In the genomic region with DNA sequence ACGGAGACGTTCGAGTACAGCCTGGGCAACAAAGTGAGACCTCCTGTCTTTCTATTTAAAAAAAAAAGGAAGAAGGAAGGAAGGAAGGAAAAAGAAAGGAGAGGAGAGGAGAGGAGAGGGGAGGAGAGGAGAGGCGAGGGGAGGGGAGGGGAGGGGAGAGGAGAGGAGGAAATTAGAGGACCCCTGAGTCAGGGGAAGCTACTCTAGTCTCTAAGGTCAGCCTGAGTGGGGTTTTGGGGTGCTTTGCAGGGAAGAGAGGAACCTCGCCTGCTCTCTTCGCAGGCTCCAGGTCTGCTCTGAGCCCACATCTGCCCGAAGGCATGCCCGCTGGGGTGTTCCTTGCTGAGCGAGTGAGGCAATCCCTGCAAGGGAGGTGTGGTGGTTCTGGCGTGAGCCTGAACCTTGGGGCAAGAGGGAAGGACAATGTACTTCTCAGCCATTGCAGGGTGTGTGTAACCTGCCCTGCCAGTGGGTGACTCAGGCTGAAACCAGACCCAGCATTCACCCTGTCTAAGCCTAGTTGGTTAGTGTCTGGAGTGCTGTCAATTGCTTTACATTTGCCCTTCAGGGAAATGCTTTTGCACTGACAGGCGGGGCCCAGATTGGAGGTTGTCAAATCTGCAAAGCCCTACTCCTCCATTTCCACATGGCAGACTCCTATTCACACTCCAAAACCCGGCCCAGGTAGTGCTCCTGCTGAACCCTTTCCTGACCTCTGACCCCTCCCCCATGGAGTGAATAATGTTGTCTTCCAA, we compare ENCODE assay signal across 1 cellular context.
TF ChIP-seq lines count a peak whose summit lies in the region.

No MANE protein-coding gene starts in this region.

TF ChIP-seq in K562, 482 proteins besides CTCF, POLR2A, EP300 and RAD21:
- TF ChIP-seq ZNF589 (CRISPR knock-in tag; IDR thresholded peaks at IDR 0.05; ENCODE audit: low read depth): no peak
- peak; percentile 41; the same call in 1 of the 2 replicates for TF ChIP-seq NR2C1 (IDR thresholded peaks at IDR 0.05)
- 0 out of 2 replicates have a peak, but pooled peaks have one; percentile 22 for TF ChIP-seq NR2C1 (tag; IDR thresholded peaks at IDR 0.05)
- TF ChIP-seq, protein P1, sequence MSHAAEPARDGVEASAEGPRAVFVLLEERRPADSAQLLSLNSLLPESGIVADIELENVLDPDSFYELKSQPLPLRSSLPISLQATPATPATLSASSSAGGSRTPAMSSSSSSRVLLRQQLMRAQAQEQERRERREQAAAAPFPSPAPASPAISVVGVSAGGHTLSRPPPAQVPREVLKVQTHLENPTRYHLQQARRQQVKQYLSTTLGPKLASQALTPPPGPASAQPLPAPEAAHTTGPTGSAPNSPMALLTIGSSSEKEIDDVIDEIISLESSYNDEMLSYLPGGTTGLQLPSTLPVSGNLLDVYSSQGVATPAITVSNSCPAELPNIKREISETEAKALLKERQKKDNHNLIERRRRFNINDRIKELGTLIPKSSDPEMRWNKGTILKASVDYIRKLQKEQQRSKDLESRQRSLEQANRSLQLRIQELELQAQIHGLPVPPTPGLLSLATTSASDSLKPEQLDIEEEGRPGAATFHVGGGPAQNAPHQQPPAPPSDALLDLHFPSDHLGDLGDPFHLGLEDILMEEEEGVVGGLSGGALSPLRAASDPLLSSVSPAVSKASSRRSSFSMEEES (CRISPR knock-in tag; IDR thresholded peaks at IDR 0.05): no peak
- no peak for TF ChIP-seq DNMT1 (IDR thresholded peaks at IDR 0.05)
